10 cellular contexts compared by ENCODE assay signal in the genomic region with DNA sequence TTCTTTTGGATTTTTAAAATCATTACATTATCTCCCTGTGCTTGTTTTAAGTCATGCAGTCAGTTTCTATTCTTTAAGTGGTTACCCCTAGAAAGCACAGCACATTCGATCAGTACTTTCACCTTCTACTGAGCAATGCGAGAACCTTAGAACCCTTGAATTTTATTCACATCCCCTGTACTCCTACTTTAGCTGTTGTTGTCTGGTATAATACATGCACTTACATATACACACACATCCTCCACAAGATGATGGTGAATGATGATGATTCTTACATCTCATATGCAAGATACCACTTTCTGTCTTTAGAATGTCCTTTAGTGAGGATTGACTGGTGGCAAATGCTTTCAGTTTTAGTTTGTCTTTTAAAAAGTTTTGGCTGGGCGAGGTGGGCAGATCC. TPM values are rescaled to one million over a fixed set of nuclear protein-coding genes. Genes with fewer than 3 reads are reported as not detected.
DNase-seq lines count a peak whose midpoint lies in the region; ATAC-seq and TF ChIP-seq lines count a peak whose summit lies in the region.
"Had no signal": no experiment of that assay in that cellular context is flagged by ENCODE, and none has a peak within 500 bp of the region (broad histone marks: within the 10 kb centered on the region; RNA-seq: fewer than 3 reads in every experiment).

No MANE protein-coding gene starts in this region.

- intact Hi-C loops in CD14-positive monocyte (cut with micrococcal nuclease), result loop anchor here in 1 of 2 donors (10.0 kb wide), 1 partner anchor 491 kb away; a partner anchor contains a TSS

- H3F3A ChIP-seq in GM23248 (ENCODE audit: insufficient read depth), result peaks cover 12% of the 10 kb centered on the region; the same call in 1 of the 2 replicates

- H3K27me3 ChIP-seq in brain microvascular endothelial cell (replicated peaks) (no peaks in the 10 kb centered on the region), GM23248 (replicated peaks; ENCODE audit: insufficient read depth) (no peaks in the 10 kb centered on the region)

- H3K4me1 Mint-ChIP-seq in CD14-positive monocyte (peaks cover 19% of the 10 kb centered on the region), T-cell (peaks cover 9 to 13% (median 11%) of the 10 kb centered on the region in 3 donors)

- POLR2A ChIA-PET in T-cell (lab: Charles Lee), result no interaction called here

- H3K4me3 Mint-ChIP-seq in CD14-positive monocyte, result no peak overlapping the region
- H3K4me3 Mint-ChIP-seq in T-cell, result peak overlapping the region; percentile 2 to 59 (median 28)

- no peak overlapping the region for H3K4me3 ChIP-seq in brain microvascular endothelial cell (ENCODE audit: low read depth, low read length)
- H3K4me3 ChIP-seq in GM23248, result no peak overlapping the region

- no peak overlapping the region for H3K9ac ChIP-seq in GM23248

- no peaks in the 10 kb centered on the region for H3K27me3 Mint-ChIP-seq in CD14-positive monocyte (ENCODE audit: low read depth in 3 of 3)
- H3K27me3 Mint-ChIP-seq in T-cell, result no peaks in the 10 kb centered on the region

- H3K27ac ChIP-seq in brain microvascular endothelial cell (no peak overlapping the region), GM23248 (no peak overlapping the region)

- CTCF ChIA-PET in T-cell (lab: Charles Lee), result interaction anchor here in 1 of 2 donors (1.4 kb wide), 1 partner anchor 13 kb away, joined by 5 read pairs; no protein-coding TSS in a partner anchor

- no peak overlapping the region for H2AFZ ChIP-seq in GM23248

- ATAC-seq in GM18907 (IDR thresholded peaks at IDR 0.05; ENCODE audit: unreplicated experiment) (peak; percentile 62), HG02870 (IDR thresholded peaks at IDR 0.05; ENCODE audit: unreplicated experiment) (peak; percentile 60), T-cell (replicated peaks in 1 of 4) (peak in 1 of 4 experiments; percentile 22), HG02840 (IDR thresholded peaks at IDR 0.05; ENCODE audit: low FRiP score, unreplicated experiment) (no peak)

- H3K9me2 ChIP-seq in GM23248 (ENCODE audit: insufficient read depth), result no peaks in the 10 kb centered on the region

- peaks cover 45% of the 10 kb centered on the region for H3K4me1 ChIP-seq in GM23248 (ENCODE audit: insufficient read depth)

- no peak for TF ChIP-seq CTCF in CD14-positive monocyte (IDR thresholded peaks at IDR 0.05)
- no peak for TF ChIP-seq CTCF in brain microvascular endothelial cell (IDR thresholded peaks at IDR 0.05; ENCODE audit: low read depth, low read length, missing control alignments)

- in situ Hi-C loops in brain microvascular endothelial cell (cut with HindIII; ENCODE audit: low pct_ligation_motif_present, low sequenced_read_pairs) (no loop called here), GM23248 (cut with MboI) (no loop called here)

- H3K9me3 Mint-ChIP-seq in CD14-positive monocyte (peaks cover 0 to 2% (median 0%) of the 10 kb centered on the region in 7 donors), T-cell (no peaks in the 10 kb centered on the region)

- H3K4me2 ChIP-seq in GM23248 (ENCODE audit: unreplicated experiment), result no peak overlapping the region

- DNase-seq in CD14-positive monocyte (ENCODE audit: low spot score), result no peak
- DNase-seq in T-cell, result no peak
- no peak for DNase-seq in brain microvascular endothelial cell
- DNase-seq in GM23248, result no peak
- no peak for DNase-seq in HPDE6-E6E7 (ENCODE audit: extremely low spot score)
- DNase-seq: C1 segment of cervical spinal cord, NCI-H526 treated with DMSO at 0.1 percent for 48 hours had no signal

- H3K27ac Mint-ChIP-seq in CD14-positive monocyte (peak overlapping the region in 4 of 7 donors; percentile 13 to 58 (median 34)), T-cell (peak overlapping the region; percentile 33 to 52)

- no peaks in the 10 kb centered on the region for H3K9me3 ChIP-seq in GM23248 (ENCODE audit: low read depth)

- 95 to 99% methylated on average over 3 of the region's 3 CpGs for WGBS in GM23248 (ENCODE audit: low coverage in 1 of 2, low lambda C conversion rate in 2 of 2, missing lambda C conversion rate in 2 of 2), 2 experiments

- peaks cover 100% of the 10 kb centered on the region for H3K79me2 ChIP-seq in GM23248 (ENCODE audit: insufficient read depth)

- peaks cover 6 to 17% of the 10 kb centered on the region in 2 donors for H3K36me3 Mint-ChIP-seq in CD14-positive monocyte
- peaks cover 10% of the 10 kb centered on the region for H3K36me3 Mint-ChIP-seq in T-cell

- H3K36me3 ChIP-seq in brain microvascular endothelial cell (replicated peaks) (no peaks in the 10 kb centered on the region), GM23248 (ENCODE audit: low read depth) (no peaks in the 10 kb centered on the region)

- H4K20me1 ChIP-seq in GM23248 (ENCODE audit: insufficient read depth), result peaks cover 18% of the 10 kb centered on the region

RNA-seq across cellular contexts. Expression of a gene that starts 5.7 kb away (rescaled TPM):
- polyA plus RNA-seq in CD14-positive monocyte, result 10 to 100 TPM; 17.0 to 26.4 TPM
- total RNA-seq in T-cell, result 10 to 100 TPM; 27.7 to 33.3 (median 28.3) TPM
- 18.8 and 21.1 TPM in 2 replicates for total RNA-seq in GM23248 (2014; rRNA removed; shearing (Covaris generic))
- 21.2 and 21.9 TPM in 2 replicates for polyA plus RNA-seq in GM23248 (2016; fragmentation: Nextera tagmentation; extraction: Ambion mirVana)

RNA-seq across cellular contexts. Expression of a gene that starts 6.4 kb away (rescaled TPM):
- polyA plus RNA-seq in CD14-positive monocyte (1 to 10 TPM in 1 of 2 donors, under 1 TPM in 1; 0.32 to 1.4 TPM), GM23248 (2016; fragmentation: Nextera tagmentation; extraction: Ambion mirVana) (24.6 and 25.1 TPM in 2 replicates)
- 1 to 10 TPM in 3 of 5 donors, under 1 TPM in 2; 0.23 to 1.2 (median 1.0) TPM for total RNA-seq in T-cell
- 12.3 and 14.4 TPM in 2 replicates for total RNA-seq in GM23248 (2014; rRNA removed; shearing (Covaris generic))

Comparison
In these comparisons a context has a peak if more than half of its experiments do, and no peak if none do; other contexts are left out.
1. H3K4me3 Mint-ChIP-seq: peak in T-cell (3 of 3); none in CD14-positive monocyte (0 of 2).